In genomic region chr9:94213513-94214124, GRCh38 we compare ENCODE assay signal across 7 cellular contexts. TPM values are rescaled to one million over a fixed set of nuclear protein-coding genes. Genes with fewer than 3 reads are reported as not detected.
DNase-seq lines count a peak whose midpoint lies in the region; ATAC-seq and TF ChIP-seq lines count a peak whose summit lies in the region.

No MANE protein-coding gene starts in this region.

- intact Hi-C loops in right cardiac atrium (cut with DNase I), result loop anchor here (2.0 to 10.0 kb wide), 5 partner anchors 147 to 201 kb away; no protein-coding TSS in a partner anchor
- intact Hi-C loops in sigmoid colon (cut with DNase I), result loop anchor here (1.0 to 5.0 kb wide), 5 partner anchors 36 to 531 kb away; no protein-coding TSS in a partner anchor

- no peaks in the 10 kb centered on the region for H3K9me3 ChIP-seq in right cardiac atrium (ENCODE audit: control insufficient read depth, low read length)
- H3K9me3 ChIP-seq in sigmoid colon, result no peaks in the 10 kb centered on the region

- no peaks in the 10 kb centered on the region for H3K36me3 Mint-ChIP-seq in T-helper 2 cell treated with Interferon-gamma antibody and Interleukin-4, amounts not matched to agents 5 μg/mL and 100 μg/mL, for 36 hours (ENCODE audit: low read depth)

- peaks cover 3% of the 10 kb centered on the region for H3K4me1 Mint-ChIP-seq in T-helper 2 cell treated with Interferon-gamma antibody and Interleukin-4, amounts not matched to agents 5 μg/mL and 100 μg/mL, for 36 hours (ENCODE audit: low read depth)

- H3K27ac ChIP-seq in right cardiac atrium (ENCODE audit: low read length) (no peak overlapping the region), sigmoid colon (no peak overlapping the region)

- peak overlapping the region; percentile 19 for H3K4me3 Mint-ChIP-seq in T-helper 2 cell treated with Interferon-gamma antibody and Interleukin-4, amounts not matched to agents 5 μg/mL and 100 μg/mL, for 36 hours

- TF ChIP-seq EP300 in sigmoid colon (IDR thresholded peaks at IDR 0.05), result no peak

- H3K27ac Mint-ChIP-seq in T-helper 2 cell treated with Interferon-gamma antibody and Interleukin-4, amounts not matched to agents 5 μg/mL and 100 μg/mL, for 36 hours, result no peak overlapping the region

- H3K4me3 ChIP-seq in right cardiac atrium (ENCODE audit: low read length) (no peak overlapping the region), sigmoid colon (no peak overlapping the region)

- H3K36me3 ChIP-seq in sigmoid colon, result no peaks in the 10 kb centered on the region

- H3K27me3 Mint-ChIP-seq in T-helper 2 cell treated with Interferon-gamma antibody and Interleukin-4, amounts not matched to agents 5 μg/mL and 100 μg/mL, for 36 hours (ENCODE audit: low read depth), result peaks cover 11% of the 10 kb centered on the region

- 12% methylated on average over 12 of the region's 12 CpGs for whole genome bisulfite sequencing in right cardiac atrium
- 8 to 23% methylated on average over 12 of the region's 12 CpGs for WGBS in sigmoid colon, 2 donors

- in situ Hi-C loops in GM13977 (cut with MboI; ENCODE audit: low pct_unique_long_range_greater_than_20kb, low sequenced_read_pairs, unreplicated experiment), result no loop called here

- no peak for TF ChIP-seq POLR2A in sigmoid colon (IDR thresholded peaks at IDR 0.05)

- TF ChIP-seq CTCF in GM13977 (IDR thresholded peaks at IDR 0.05; ENCODE audit: extremely low read depth, insufficient read depth, missing control alignments) (peak; percentile 71), sigmoid colon (IDR thresholded peaks at IDR 0.05) (peak; percentile 70 to 88 (median 80))

- peak; percentile 82 for DNase-seq in GM13977 (ENCODE audit: low spot score)
- DNase-seq in NCI-H2029 treated with DMSO at 0.1 percent for 48 hours (lab: John Stamatoyannopoulos, UW), result peak; percentile 72
- DNase-seq in T-helper 2 cell treated with Interferon-gamma antibody and Interleukin-4, amounts not matched to agents 5 μg/mL and 100 μg/mL, for 36 hours (ENCODE audit: low spot score), result peak; percentile 63
- DNase-seq in anterior cingulate cortex (lab: John Stamatoyannopoulos, UW), result peak in 53 of 58 donors; percentile 1 to 71 (median 38)
- peak; percentile 54 to 74 (median 74) for DNase-seq in right cardiac atrium
- DNase-seq in sigmoid colon, result peak; percentile 86

- H3K9me3 Mint-ChIP-seq in T-helper 2 cell treated with Interferon-gamma antibody and Interleukin-4, amounts not matched to agents 5 μg/mL and 100 μg/mL, for 36 hours, result no peaks in the 10 kb centered on the region

- peak; percentile 89 for ATAC-seq in HG02943 (IDR thresholded peaks at IDR 0.05; ENCODE audit: low read depth, unreplicated experiment)
- ATAC-seq in right cardiac atrium, result peak; percentile 94 to 96

- H3K27me3 ChIP-seq in right cardiac atrium (ENCODE audit: control insufficient read depth, insufficient read depth) (no peaks in the 10 kb centered on the region), sigmoid colon (no peaks in the 10 kb centered on the region)

- H3K4me1 ChIP-seq in right cardiac atrium (ENCODE audit: control insufficient read depth, insufficient read depth, low read length), result peaks cover 1% of the 10 kb centered on the region
- H3K4me1 ChIP-seq in sigmoid colon, result peaks cover 0 to 5% (median 0%) of the 10 kb centered on the region in 4 donors

RNA-seq across cellular contexts. Expression of gene ZNF169, which starts 45.5 kb away (rescaled TPM):
- total RNA-seq in right cardiac atrium (1 to 10 TPM; 2.6 to 3.2 (median 2.7) TPM), sigmoid colon (10 to 100 TPM in 3 of 4 donors, 1 to 10 TPM in 1; 9.6 to 24.6 (median 16.9) TPM)
- polyA plus RNA-seq in right cardiac atrium (2.3 TPM), sigmoid colon (1 to 10 TPM; 1.2 to 5.5 (median 1.8) TPM)
